ENCODE assay signal across 8 cellular contexts in the genomic region with DNA sequence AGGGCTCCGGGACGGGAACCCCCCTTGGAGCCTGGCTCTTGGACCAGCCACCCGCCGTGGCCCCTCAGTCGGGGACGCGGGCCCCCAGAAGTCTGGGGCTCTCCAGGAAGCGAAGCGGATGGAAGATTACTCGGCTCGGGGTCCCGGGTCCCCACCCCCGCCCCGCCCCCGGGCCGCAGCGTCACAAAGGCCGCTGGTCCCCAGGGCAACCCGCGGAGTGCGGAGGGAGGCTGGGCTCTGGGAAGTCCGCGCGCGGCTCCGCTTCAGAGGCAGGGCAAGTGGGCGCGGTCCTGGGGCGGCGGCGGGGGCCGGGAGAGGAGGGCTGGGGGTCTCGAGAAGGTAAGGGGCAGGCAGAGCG. TPM values are rescaled to one million over a fixed set of nuclear protein-coding genes. Genes with fewer than 3 reads are reported as not detected.
A peak's percentile ranks its signal among the peaks of the same experiment; 100 is the strongest.
DNase-seq lines count a peak whose midpoint lies in the region; ATAC-seq and TF ChIP-seq lines count a peak whose summit lies in the region.

A gene with protein sequence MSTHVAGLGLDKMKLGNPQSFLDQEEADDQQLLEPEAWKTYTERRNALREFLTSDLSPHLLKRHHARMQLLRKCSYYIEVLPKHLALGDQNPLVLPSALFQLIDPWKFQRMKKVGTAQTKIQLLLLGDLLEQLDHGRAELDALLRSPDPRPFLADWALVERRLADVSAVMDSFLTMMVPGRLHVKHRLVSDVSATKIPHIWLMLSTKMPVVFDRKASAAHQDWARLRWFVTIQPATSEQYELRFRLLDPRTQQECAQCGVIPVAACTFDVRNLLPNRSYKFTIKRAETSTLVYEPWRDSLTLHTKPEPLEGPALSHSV (plus strand): TSS at position 227 of the 358 bp plus-strand sequence. CDS start 1,505 bp downstream, outside the sequence.

- DNase-seq in activated CD4-positive, alpha-beta T cell treated with anti-CD3 and anti-CD28 coated beads for 48 hours, result peak; percentile 45
- DNase-seq in G401 (ENCODE audit: low spot score) (no peak), dedifferentiated amniotic fluid mesenchymal stem cell (ENCODE audit: extremely low spot score) (no peak)

- no peak for TF ChIP-seq CTCF in neutrophil (IDR thresholded peaks at IDR 0.05)

- H3K27ac ChIP-seq in neutrophil, result peak within 1 kb of the TSS; percentile 21

- peak; percentile 27 for ATAC-seq in GM18907 (IDR thresholded peaks at IDR 0.05; ENCODE audit: unreplicated experiment)
- peak; percentile 24 for ATAC-seq in HG03342 (IDR thresholded peaks at IDR 0.05; ENCODE audit: unreplicated experiment)
- ATAC-seq in esophagus mucosa, result peak; percentile 24
- no peak for ATAC-seq in HG02973 (IDR thresholded peaks at IDR 0.05; ENCODE audit: unreplicated experiment)

- peaks cover 9 to 17% of the 10 kb centered on the region in 2 experiments for H3K4me1 ChIP-seq in neutrophil (ENCODE audit: control insufficient read depth in 1 of 2, insufficient read depth in 1 of 2, low read depth in 1 of 2, low read length in 1 of 2)

- peaks cover 34% of the 10 kb centered on the region for H3K36me3 ChIP-seq in neutrophil

- peak within 1 kb of the TSS; percentile 55 to 60 for H3K4me3 ChIP-seq in neutrophil (ENCODE audit: low read depth in 1 of 2, low read length in 1 of 2)

- in situ Hi-C loops in G401 (cut with HindIII; ENCODE audit: low sequenced_read_pairs), result no loop called here

- peaks cover 79% of the 10 kb centered on the region for H3K27me3 ChIP-seq in neutrophil

- no peaks in the 10 kb centered on the region for H3K9me3 ChIP-seq in neutrophil

RNA-seq across cellular contexts. Expression of the gene that starts here (rescaled TPM):
- total RNA-seq in esophagus mucosa, result 0.28 TPM
- 0.86 and 1.4 TPM in 2 replicates for total RNA-seq in G401 (2014; rRNA removed; shearing (Covaris generic))

Comparison
In these comparisons a context has a peak if more than half of its experiments do, and no peak if none do; other contexts are left out.
1. Peak in ATAC-seq in esophagus mucosa; RNA of the gene not detected or under 1 TPM.